ENCODE assay signal across 19 cellular contexts in genomic region chr10:29761916-29762315, GRCh38.
"Had no signal": no experiment of that assay in that cellular context is flagged by ENCODE, and none has a peak within 500 bp of the region (broad histone marks: within the 10 kb centered on the region; RNA-seq: fewer than 3 reads in every experiment).

No MANE protein-coding gene starts in this region.

- H3K36me3 Mint-ChIP-seq: natural killer cell; stimulated activated memory B cell treated with anti-CD40 and anti-IgM and Interleukin-4, amounts not matched to agents 10 μg/mL and 1 μg/mL and 100 μg/mL, for 72 hours had no signal

- H3K27ac ChIP-seq: body of pancreas, dorsolateral prefrontal cortex, epithelial cell of prostate, foreskin keratinocyte, hepatocyte, spleen had no signal

- DNase-seq: activated CD4-positive, alpha-beta T cell treated with anti-CD3 and anti-CD28 coated beads, Interleukin-2, amount 10 ng/mL, durations not matched to agents 24 days and 14 days; activated CD8-positive, alpha-beta T cell treated with anti-CD3 and anti-CD28 coated beads for 36 hours; activated naive CD4-positive, alpha-beta T cell treated with anti-CD3 and anti-CD28 coated beads for 36 hours; activated T-cell treated with anti-CD3 and anti-CD28 coated beads, Interleukin-2, amount 50 U/mL, for 4 hours; body of pancreas; caudate nucleus; dorsolateral prefrontal cortex; endodermal cell; foreskin keratinocyte; left cardiac atrium; natural killer cell; nucleus accumbens; spleen; stimulated activated CD4-positive, alpha-beta T cell treated with anti-CD3 and anti-CD28 coated beads, Interleukin-4, amount 100 ng/mL, for 4 hours; T1000 had no signal

- H3K4me3 ChIP-seq: body of pancreas, dorsolateral prefrontal cortex, hepatocyte, lung, spleen had no signal

- H3K4me3 Mint-ChIP-seq: activated CD4-positive, alpha-beta T cell treated with anti-CD3 and anti-CD28 coated beads, Interleukin-2, amount 10 ng/mL, durations not matched to agents 24 days and 14 days; activated CD8-positive, alpha-beta T cell treated with anti-CD3 and anti-CD28 coated beads for 36 hours; activated naive CD4-positive, alpha-beta T cell treated with anti-CD3 and anti-CD28 coated beads for 36 hours; activated T-cell treated with anti-CD3 and anti-CD28 coated beads, Interleukin-2, amount 50 U/mL, for 4 hours; endodermal cell; natural killer cell; stimulated activated memory B cell treated with anti-CD40 and anti-IgM and Interleukin-4, amounts not matched to agents 10 μg/mL and 1 μg/mL and 100 μg/mL, for 72 hours had no signal

- H3K9me3 Mint-ChIP-seq: activated CD4-positive, alpha-beta T cell treated with anti-CD3 and anti-CD28 coated beads, Interleukin-2, amount 10 ng/mL, durations not matched to agents 24 days and 14 days; activated CD8-positive, alpha-beta T cell treated with anti-CD3 and anti-CD28 coated beads for 36 hours; activated naive CD4-positive, alpha-beta T cell treated with anti-CD3 and anti-CD28 coated beads for 36 hours; activated T-cell treated with anti-CD3 and anti-CD28 coated beads, Interleukin-2, amount 50 U/mL, for 4 hours; endodermal cell; natural killer cell; stimulated activated memory B cell treated with anti-CD40 and anti-IgM and Interleukin-4, amounts not matched to agents 10 μg/mL and 1 μg/mL and 100 μg/mL, for 72 hours had no signal

- H3K9me3 ChIP-seq: body of pancreas, spleen had no signal

- H3K36me3 ChIP-seq: spleen had no signal

- ATAC-seq: activated CD8-positive, alpha-beta T cell treated with anti-CD3 and anti-CD28 coated beads for 36 hours; activated T-cell treated with anti-CD3 and anti-CD28 coated beads, Interleukin-2, amount 50 U/mL, for 4 hours; body of pancreas; foreskin keratinocyte; left cardiac atrium; natural killer cell; stimulated activated memory B cell treated with anti-CD40 and anti-IgM and Interleukin-4, amounts not matched to agents 10 μg/mL and 1 μg/mL and 100 μg/mL, for 72 hours had no signal

- H3K27ac Mint-ChIP-seq: activated CD4-positive, alpha-beta T cell treated with anti-CD3 and anti-CD28 coated beads, Interleukin-2, amount 10 ng/mL, durations not matched to agents 24 days and 14 days; activated CD8-positive, alpha-beta T cell treated with anti-CD3 and anti-CD28 coated beads for 36 hours; activated naive CD4-positive, alpha-beta T cell treated with anti-CD3 and anti-CD28 coated beads for 36 hours; endodermal cell; natural killer cell; stimulated activated memory B cell treated with anti-CD40 and anti-IgM and Interleukin-4, amounts not matched to agents 10 μg/mL and 1 μg/mL and 100 μg/mL, for 72 hours had no signal

- H3K4me2 ChIP-seq: hepatocyte had no signal

- H3K4me1 Mint-ChIP-seq: natural killer cell; stimulated activated memory B cell treated with anti-CD40 and anti-IgM and Interleukin-4, amounts not matched to agents 10 μg/mL and 1 μg/mL and 100 μg/mL, for 72 hours had no signal

- H3K79me2 ChIP-seq: hepatocyte had no signal

- H3K4me1 ChIP-seq: spleen had no signal

- H3K27me3 ChIP-seq: body of pancreas, dorsolateral prefrontal cortex, foreskin keratinocyte, hepatocyte had no signal

- H3K27me3 Mint-ChIP-seq: activated CD8-positive, alpha-beta T cell treated with anti-CD3 and anti-CD28 coated beads for 36 hours; stimulated activated memory B cell treated with anti-CD40 and anti-IgM and Interleukin-4, amounts not matched to agents 10 μg/mL and 1 μg/mL and 100 μg/mL, for 72 hours had no signal

- H2AFZ ChIP-seq: hepatocyte had no signal
